8 cellular contexts compared by ENCODE assay signal in genomic region chr10:32445740-32446615, GRCh38. TPM values are rescaled to one million over a fixed set of nuclear protein-coding genes. Genes with fewer than 3 reads are reported as not detected.
A peak's percentile ranks its signal among the peaks of the same experiment; 100 is the strongest.
DNase-seq lines count a peak whose midpoint lies in the region; ATAC-seq and TF ChIP-seq lines count a peak whose summit lies in the region.

CCDC7 (plus strand) TSS chr10:32446140; CDS start chr10:32451643, 5,503 bp downstream.

- H3K79me2 ChIP-seq in PC-3 (ENCODE audit: low read length): peaks cover 23% of the 10 kb centered on the region

- peak within 1 kb of the TSS; percentile 79 for H3K4me3 ChIP-seq in PC-3 (ENCODE audit: low read length)
- H3K4me3 ChIP-seq in esophagus muscularis mucosa: peak within 1 kb of the TSS; percentile 71 to 82 (median 79)
- H3K4me3 ChIP-seq in muscle layer of duodenum (ENCODE audit: low read depth in 1 of 2, low read length in 2 of 2): peak within 1 kb of the TSS; percentile 78 to 94

- H3K4me2 ChIP-seq in PC-3 (ENCODE audit: low read length): peak within 1 kb of the TSS; percentile 92

- peak; percentile 84 for TF ChIP-seq CTCF in PC-3 (conservative IDR thresholded peaks at IDR 0.05; ENCODE audit: low read depth, low read length)
- peak; percentile 62 to 73 (median 63) for TF ChIP-seq CTCF in esophagus muscularis mucosa (IDR thresholded peaks at IDR 0.05)

- H4K20me1 ChIP-seq in PC-3 (ENCODE audit: low read length): no peaks in the 10 kb centered on the region

- H2AFZ ChIP-seq in PC-3 (ENCODE audit: low read length): peak within 1 kb of the TSS; percentile 86

- H3K4me3 Mint-ChIP-seq in IgD-negative memory B cell: peak within 1 kb of the TSS; percentile 95 to 98 (median 96)
- peak within 1 kb of the TSS; percentile 88 for H3K4me3 Mint-ChIP-seq in activated T-cell treated with anti-CD3 and anti-CD28 coated beads, Interleukin-2, amount 50 U/mL, for 24 hours

- no peaks in the 10 kb centered on the region for H3K9me3 Mint-ChIP-seq in IgD-negative memory B cell
- no peaks in the 10 kb centered on the region for H3K9me3 Mint-ChIP-seq in activated T-cell treated with anti-CD3 and anti-CD28 coated beads, Interleukin-2, amount 50 U/mL, for 24 hours

- ATAC-seq in GM21529 (IDR thresholded peaks at IDR 0.05; ENCODE audit: unreplicated experiment): peak; percentile 96
- ATAC-seq in PC-3: peak; percentile 96

- no peaks in the 10 kb centered on the region for H3K36me3 Mint-ChIP-seq in IgD-negative memory B cell
- H3K36me3 Mint-ChIP-seq in activated T-cell treated with anti-CD3 and anti-CD28 coated beads, Interleukin-2, amount 50 U/mL, for 24 hours (ENCODE audit: low read depth): peaks cover 12% of the 10 kb centered on the region

- peak within 1 kb of the TSS; percentile 88 for H3K9ac ChIP-seq in PC-3 (ENCODE audit: low read length)

- no peak for TF ChIP-seq EP300 in esophagus muscularis mucosa (IDR thresholded peaks at IDR 0.05)

- 0% methylated on average over 18 of the region's 56 CpGs for WGBS in esophagus muscularis mucosa

- H3K9me2 ChIP-seq in PC-3 (replicated peaks; ENCODE audit: low read length): no peaks in the 10 kb centered on the region

- CTCF ChIA-PET in PC-3 (lab: Charles Lee): interaction anchor here (0.6 kb wide), 1 partner anchor 63 kb away, joined by 3 read pairs; no protein-coding TSS in a partner anchor

- H3K27ac ChIP-seq in PC-3 (ENCODE audit: low read length) (peak within 1 kb of the TSS; percentile 82), esophagus muscularis mucosa (replicated peaks in 1 of 4) (peak within 1 kb of the TSS; percentile 95 to 98 (median 96)), muscle layer of duodenum (ENCODE audit: low read length) (peak within 1 kb of the TSS; percentile 99)

- POLR2A ChIA-PET in PC-3 (lab: Charles Lee; ENCODE audit: unreplicated experiment): interaction anchor here (0.5 to 0.6 kb wide), 2 partner anchors 22 to 163 kb away, joined by 3 read pairs; no protein-coding TSS in a partner anchor

- peak; percentile 53 for DNase-seq in DMS153 treated with DMSO at 0.1 percent for 48 hours (lab: John Stamatoyannopoulos, UW; ENCODE audit: unreplicated experiment)
- peak; percentile 99 for DNase-seq in PC-3
- DNase-seq in activated T-cell treated with anti-CD3 and anti-CD28 coated beads, Interleukin-2, amount 50 U/mL, for 24 hours: peak; percentile 89
- DNase-seq in esophagus muscularis mucosa (ENCODE audit: extremely low spot score): peak; percentile 95
- peak; percentile 46 to 77 for DNase-seq in stimulated activated CD8-positive, alpha-beta memory T cell treated with anti-CD3 and anti-CD28 coated beads, Interleukin-7, amount 100 ng/mL, for 4 hours (ENCODE audit: low read depth in 2 of 2)

- no peaks in the 10 kb centered on the region for H3F3A ChIP-seq in PC-3 (ENCODE audit: low read length, unreplicated experiment)

- H3K4me1 ChIP-seq in PC-3 (ENCODE audit: insufficient read depth, low read length): peaks cover 18% of the 10 kb centered on the region
- H3K4me1 ChIP-seq in esophagus muscularis mucosa: peaks cover 4 to 21% (median 13%) of the 10 kb centered on the region in 4 donors
- H3K4me1 ChIP-seq in muscle layer of duodenum (ENCODE audit: control insufficient read depth in 1 of 2, insufficient read depth in 2 of 2, low read length in 2 of 2): peaks cover 0 to 11% of the 10 kb centered on the region in 2 donors

- BruUV-seq in PC-3 (replicated peaks; lab: Mats Ljungman, UMichigan): TSS peak; percentile 91

- intact Hi-C loops in PC-3 (cut with micrococcal nuclease): loop anchor here (1.0 to 2.0 kb wide), 3 partner anchors 33 to 563 kb away; no protein-coding TSS in a partner anchor
- intact Hi-C loops in esophagus muscularis mucosa (cut with DNase I): loop anchor here (2.0 to 10.0 kb wide), 5 partner anchors 64 to 559 kb away; partner anchors contain the start of genes EPC1 and KIF5B

- H3K36me3 ChIP-seq in PC-3 (ENCODE audit: low read depth, low read length) (no peaks in the 10 kb centered on the region), esophagus muscularis mucosa (no peaks in the 10 kb centered on the region), muscle layer of duodenum (ENCODE audit: control insufficient read depth in 1 of 2, insufficient read depth in 2 of 2, low read length in 2 of 2) (peaks cover 0 to 5% of the 10 kb centered on the region in 2 donors)

- no peaks in the 10 kb centered on the region for H3K9me3 ChIP-seq in PC-3 (ENCODE audit: low read length)
- H3K9me3 ChIP-seq in esophagus muscularis mucosa: no peaks in the 10 kb centered on the region
- no peaks in the 10 kb centered on the region for H3K9me3 ChIP-seq in muscle layer of duodenum (ENCODE audit: control insufficient read depth in 1 of 2, low read length in 2 of 2)

- H3K27ac Mint-ChIP-seq in IgD-negative memory B cell: peak within 1 kb of the TSS; percentile 97 to 99 (median 99)
- peak within 1 kb of the TSS; percentile 96 for H3K27ac Mint-ChIP-seq in activated T-cell treated with anti-CD3 and anti-CD28 coated beads, Interleukin-2, amount 50 U/mL, for 24 hours

- H3K27me3 ChIP-seq in PC-3 (ENCODE audit: low read length): no peaks in the 10 kb centered on the region
- H3K27me3 ChIP-seq in esophagus muscularis mucosa: no peaks in the 10 kb centered on the region
- no peaks in the 10 kb centered on the region for H3K27me3 ChIP-seq in muscle layer of duodenum (ENCODE audit: low read depth, low read length)

- TF ChIP-seq POLR2A in esophagus muscularis mucosa (IDR thresholded peaks at IDR 0.05; ENCODE audit: low read depth): peak; percentile 51

- H3K4me1 Mint-ChIP-seq in IgD-negative memory B cell: peaks cover 5 to 12% (median 9%) of the 10 kb centered on the region in 3 donors
- peaks cover 13% of the 10 kb centered on the region for H3K4me1 Mint-ChIP-seq in activated T-cell treated with anti-CD3 and anti-CD28 coated beads, Interleukin-2, amount 50 U/mL, for 24 hours (ENCODE audit: low read depth)

- peaks cover 2% of the 10 kb centered on the region for H3K27me3 Mint-ChIP-seq in IgD-negative memory B cell
- no peaks in the 10 kb centered on the region for H3K27me3 Mint-ChIP-seq in activated T-cell treated with anti-CD3 and anti-CD28 coated beads, Interleukin-2, amount 50 U/mL, for 24 hours

RNA-seq across cellular contexts. Expression of gene CCDC7, which starts in this region (rescaled TPM):
- polyA plus RNA-seq in IgD-negative memory B cell: 3.9 TPM
- total RNA-seq in PC-3 (2014; rRNA removed) (14.1 and 19.1 TPM in 2 replicates), esophagus muscularis mucosa (10 to 100 TPM; 15.1 to 72.3 (median 22.6) TPM)

Comparison
In these comparisons a context has a peak if more than half of its experiments do, and no peak if none do; other contexts are left out.
1. Peak in every context shown above with its lines: DNase-seq, ATAC-seq, H3K4me3 ChIP-seq and H3K27ac ChIP-seq.